ENCODE assay signal across 25 cellular contexts in genomic region chr7:158491094-158491493, GRCh38.
"Had no signal": no experiment of that assay in that cellular context is flagged by ENCODE, and none has a peak within 500 bp of the region (broad histone marks: within the 10 kb centered on the region; RNA-seq: fewer than 3 reads in every experiment).

No MANE protein-coding gene starts in this region.

- ATAC-seq: natural killer cell; right cardiac atrium; sciatic nerve; stimulated activated effector memory CD8-positive, alpha-beta T cell treated with anti-CD3 and anti-CD28 coated beads, Interleukin-12 subunit alpha, Interleukin-12 subunit beta, amount 100 ng/mL, for 72 hours had no signal

- H3K27me3 ChIP-seq: neural progenitor cell, ovary had no signal

- H3K27ac ChIP-seq: heart right ventricle, hepatocyte, left ventricle myocardium inferior, neural progenitor cell, ovary, skin epidermis, suprapubic skin, thoracic aorta, tibial artery, upper lobe of right lung had no signal

- H3K4me2 ChIP-seq: hepatocyte, neural progenitor cell had no signal

- H3K4me1 ChIP-seq: heart right ventricle, left ventricle myocardium inferior, tibial artery, upper lobe of right lung had no signal

- DNase-seq: heart right ventricle; left ventricle myocardium inferior; mesendoderm; naive B cell; natural killer cell; nephron progenitor cell; ovary; right cardiac atrium; stimulated activated CD4-positive, alpha-beta T cell treated with anti-CD3 and anti-CD28 coated beads, Interleukin-12 subunit alpha, Interleukin-12 subunit beta, amount 100 ng/mL, for 4 hours; stimulated activated CD4-positive, alpha-beta T cell treated with anti-CD3 and anti-CD28 coated beads, Interleukin-15, amount 100 ng/mL, for 24 hours; stimulated activated CD4-positive, alpha-beta T cell treated with anti-CD3 and anti-CD28 coated beads, Interleukin-4, amount 100 ng/mL, for 24 hours; stimulated activated naive CD4-positive, alpha-beta T cell; tibial artery; trophoblast cell; upper lobe of right lung had no signal

- H3K9me3 ChIP-seq: heart right ventricle, left ventricle myocardium inferior, ovary, suprapubic skin, thoracic aorta, upper lobe of right lung had no signal

- FAIRE-seq: keratinocyte, urothelium cell line had no signal

- H3K79me2 ChIP-seq: hepatocyte had no signal

- H3K4me3 ChIP-seq: heart right ventricle, hepatocyte, left ventricle myocardium inferior, lung, neural progenitor cell, ovary, skin epidermis, suprapubic skin, thoracic aorta, tibial artery, upper lobe of right lung had no signal

- H3K36me3 ChIP-seq: heart right ventricle, left ventricle myocardium inferior, neural progenitor cell, ovary, suprapubic skin, thoracic aorta, tibial artery, upper lobe of right lung had no signal

- H3K9ac ChIP-seq: neural progenitor cell had no signal

- H2AFZ ChIP-seq: hepatocyte, neural progenitor cell had no signal
